Comparison of ENCODE assay signal across 30 cellular contexts in genomic region chr2:83067947-83068346, GRCh38.
DNase-seq lines count a peak whose midpoint lies in the region; ATAC-seq, FAIRE-seq and TF ChIP-seq lines count a peak whose summit lies in the region.
"Had no signal": no experiment of that assay in that cellular context is flagged by ENCODE, and none has a peak within 500 bp of the region (broad histone marks: within the 10 kb centered on the region; RNA-seq: fewer than 3 reads in every experiment).

No MANE protein-coding gene starts in this region.

- H3K4me3 ChIP-seq in body of pancreas: no peak overlapping the region
- H3K4me3 ChIP-seq in left lung: no peak overlapping the region
- H3K4me3 ChIP-seq in small intestine (ENCODE audit: low read depth in 1 of 2, low read length in 2 of 2): no peak overlapping the region
- H3K4me3 ChIP-seq: adrenal gland, gastrocnemius medialis, MG63, suprapubic skin had no signal

- H3K27me3 Mint-ChIP-seq in activated CD4-positive, alpha-beta memory T cell treated with anti-CD3 and anti-CD28 coated beads for 36 hours: no peaks in the 10 kb centered on the region
- H3K27me3 Mint-ChIP-seq: activated CD4-positive, alpha-beta T cell treated with anti-CD3 and anti-CD28 coated beads for 36 hours; activated T-cell treated with anti-CD3 and anti-CD28 coated beads, Interleukin-2, amount 50 U/mL, for 24 hours; memory B cell; naive thymus-derived CD8-positive, alpha-beta T cell; stimulated activated memory B cell treated with anti-CD40 and anti-IgM and Interleukin-4, amounts not matched to agents 10 μg/mL and 1 μg/mL and 100 μg/mL, for 72 hours had no signal

- POLR2A ChIA-PET in activated CD4-positive, alpha-beta memory T cell treated with anti-CD3 and anti-CD28 coated beads for 36 hours (lab: Charles Lee): no interaction called here

- H3K4me1 ChIP-seq in body of pancreas (peaks cover 14% of the 10 kb centered on the region), left lung (no peaks in the 10 kb centered on the region), small intestine (ENCODE audit: control insufficient read depth in 2 of 2, insufficient read depth in 1 of 2, low read depth in 1 of 2, low read length in 1 of 2) (peaks cover 0 to 4% of the 10 kb centered on the region in 2 donors)
- H3K4me1 ChIP-seq: adrenal gland, gastrocnemius medialis, suprapubic skin had no signal

- CTCF ChIA-PET in activated CD4-positive, alpha-beta memory T cell treated with anti-CD3 and anti-CD28 coated beads for 36 hours (lab: Charles Lee): no interaction called here

- 0 to 14% methylated on average over 1 of the region's 1 CpG for WGBS in body of pancreas, 2 donors
- WGBS in small intestine, 3 donors: 3 to 12% (median 3%) methylated on average over 1 of the region's 1 CpG

- H3K27me3 ChIP-seq in body of pancreas: no peaks in the 10 kb centered on the region
- H3K27me3 ChIP-seq in left lung: no peaks in the 10 kb centered on the region
- no peaks in the 10 kb centered on the region for H3K27me3 ChIP-seq in small intestine (ENCODE audit: control insufficient read depth in 2 of 2, insufficient read depth in 2 of 2, low read length in 2 of 2)
- H3K27me3 ChIP-seq: adrenal gland, brain microvascular endothelial cell, gastrocnemius medialis, MG63, suprapubic skin had no signal

- no peaks in the 10 kb centered on the region for H3K9me3 ChIP-seq in body of pancreas
- H3K9me3 ChIP-seq in left lung: no peaks in the 10 kb centered on the region
- no peaks in the 10 kb centered on the region for H3K9me3 ChIP-seq in small intestine (ENCODE audit: control insufficient read depth, low read depth)
- H3K9me3 ChIP-seq: adrenal gland, gastrocnemius medialis, MG63, suprapubic skin had no signal

- H3K4me1 Mint-ChIP-seq in activated CD4-positive, alpha-beta memory T cell treated with anti-CD3 and anti-CD28 coated beads for 36 hours (ENCODE audit: low read depth): no peaks in the 10 kb centered on the region
- H3K4me1 Mint-ChIP-seq: activated CD4-positive, alpha-beta T cell treated with anti-CD3 and anti-CD28 coated beads for 36 hours; memory B cell; naive thymus-derived CD8-positive, alpha-beta T cell; stimulated activated memory B cell treated with anti-CD40 and anti-IgM and Interleukin-4, amounts not matched to agents 10 μg/mL and 1 μg/mL and 100 μg/mL, for 72 hours had no signal

- DNase-seq in HT-29 (ENCODE audit: low spot score) (peak; percentile 74), body of pancreas (peak in 2 of 4 donors; percentile 8 to 41), left lung (no peak), small intestine (peak; percentile 94)
- DNase-seq in stimulated activated naive CD4-positive, alpha-beta T cell treated with Interleukin-2 at 50 U/mL for 16 hours (lab: John Stamatoyannopoulos, UW): no peak
- DNase-seq in activated CD4-positive, alpha-beta memory T cell treated with anti-CD3 and anti-CD28 coated beads for 36 hours: no peak
- DNase-seq: activated CD4-positive, alpha-beta T cell treated with anti-CD3 and anti-CD28 coated beads for 36 hours; activated CD8-positive, alpha-beta memory T cell treated with anti-CD3 and anti-CD28 coated beads for 24 hours; activated naive CD4-positive, alpha-beta T cell; activated T-cell treated with anti-CD3 and anti-CD28 coated beads, Interleukin-2, amount 50 U/mL, for 24 hours; adrenal gland; effector memory CD4-positive, alpha-beta T cell; gastrocnemius medialis; MG63; naive thymus-derived CD8-positive, alpha-beta T cell; NCI-H1417; NCI-H524 treated with DMSO at 0.1 percent for 48 hours; NK-92 treated with Interleukin-12 subunit alpha and Interleukin-12 subunit beta, amount 100 ng/mL, for 24 hours; retina; stimulated activated CD4-positive, alpha-beta T cell treated with anti-CD3 and anti-CD28 coated beads, Interleukin-2, amount 100 ng/mL, for 48 hours had no signal

- no peak overlapping the region for H3K4me3 Mint-ChIP-seq in activated CD4-positive, alpha-beta memory T cell treated with anti-CD3 and anti-CD28 coated beads for 36 hours
- H3K4me3 Mint-ChIP-seq: activated CD4-positive, alpha-beta T cell treated with anti-CD3 and anti-CD28 coated beads for 36 hours; activated T-cell treated with anti-CD3 and anti-CD28 coated beads, Interleukin-2, amount 50 U/mL, for 24 hours; memory B cell; naive thymus-derived CD8-positive, alpha-beta T cell; stimulated activated memory B cell treated with anti-CD40 and anti-IgM and Interleukin-4, amounts not matched to agents 10 μg/mL and 1 μg/mL and 100 μg/mL, for 72 hours; T-helper 1 cell treated with Interleukin-12 subunit alpha and Interleukin-12 subunit beta and Interleukin-4 antibody, amounts not matched to agents 30 μg/mL and 1 μg/mL, for 36 hours had no signal

- ATAC-seq in body of pancreas (peak; percentile 64), left lung (peak; percentile 89), SK-N-SH treated with all-trans-retinoic acid at 6 μM for 48 hours (no peak)
- ATAC-seq: activated CD4-positive, alpha-beta T cell treated with anti-CD3 and anti-CD28 coated beads for 36 hours; gastrocnemius medialis; naive thymus-derived CD8-positive, alpha-beta T cell; stimulated activated memory B cell treated with anti-CD40 and anti-IgM and Interleukin-4, amounts not matched to agents 10 μg/mL and 1 μg/mL and 100 μg/mL, for 72 hours had no signal

- no peaks in the 10 kb centered on the region for H3K36me3 Mint-ChIP-seq in activated CD4-positive, alpha-beta memory T cell treated with anti-CD3 and anti-CD28 coated beads for 36 hours
- H3K36me3 Mint-ChIP-seq: memory B cell; naive thymus-derived CD8-positive, alpha-beta T cell; stimulated activated memory B cell treated with anti-CD40 and anti-IgM and Interleukin-4, amounts not matched to agents 10 μg/mL and 1 μg/mL and 100 μg/mL, for 72 hours had no signal

- no peak for TF ChIP-seq POLR2A in body of pancreas (IDR thresholded peaks at IDR 0.05)

- H3K36me3 ChIP-seq in body of pancreas (replicated peaks in 1 of 2; ENCODE audit: insufficient read depth in 1 of 2, low read depth in 2 of 2) (no peaks in the 10 kb centered on the region), left lung (no peaks in the 10 kb centered on the region), small intestine (ENCODE audit: control insufficient read depth in 2 of 2, insufficient read depth in 2 of 2, low read length in 2 of 2) (no peaks in the 10 kb centered on the region)
- H3K36me3 ChIP-seq: adrenal gland, brain microvascular endothelial cell, gastrocnemius medialis, MG63, suprapubic skin had no signal

- H3K27ac ChIP-seq in body of pancreas (no peak overlapping the region), left lung (no peak overlapping the region), small intestine (ENCODE audit: low read depth in 1 of 2, low read length in 1 of 2) (no peak overlapping the region)
- H3K27ac ChIP-seq: adrenal gland, C4-2B, gastrocnemius medialis, suprapubic skin had no signal

- intact Hi-C loops in body of pancreas (cut with DNase I): no loop called here
- intact Hi-C loops in left lung (cut with DNase I): no loop called here
- intact Hi-C loops in activated CD4-positive, alpha-beta memory T cell treated with anti-CD3 and anti-CD28 coated beads for 36 hours (cut with micrococcal nuclease): no loop called here

- FAIRE-seq in small intestine (lab: Jason Lieb, UNC): peak; percentile 96
- FAIRE-seq: GM19239, islet of Langerhans, urothelium cell line had no signal

- no peak overlapping the region for H3K27ac Mint-ChIP-seq in activated CD4-positive, alpha-beta memory T cell treated with anti-CD3 and anti-CD28 coated beads for 36 hours
- H3K27ac Mint-ChIP-seq: activated CD4-positive, alpha-beta T cell treated with anti-CD3 and anti-CD28 coated beads for 36 hours; activated T-cell treated with anti-CD3 and anti-CD28 coated beads, Interleukin-2, amount 50 U/mL, for 24 hours; memory B cell; naive thymus-derived CD8-positive, alpha-beta T cell; stimulated activated memory B cell treated with anti-CD40 and anti-IgM and Interleukin-4, amounts not matched to agents 10 μg/mL and 1 μg/mL and 100 μg/mL, for 72 hours; T-helper 1 cell treated with Interleukin-12 subunit alpha and Interleukin-12 subunit beta and Interleukin-4 antibody, amounts not matched to agents 30 μg/mL and 1 μg/mL, for 36 hours had no signal

- H3K9me3 Mint-ChIP-seq in activated CD4-positive, alpha-beta memory T cell treated with anti-CD3 and anti-CD28 coated beads for 36 hours: peaks cover 6% of the 10 kb centered on the region

- TF ChIP-seq CTCF in body of pancreas (IDR thresholded peaks at IDR 0.05) (no peak), left lung (IDR thresholded peaks at IDR 0.05) (no peak)

TF ChIP-seq in SK-N-SH treated with all-trans-retinoic acid at 6 μM for 48 hours, 23 proteins besides CTCF, POLR2A, EP300 and RAD21 (continues in another document):
- no peak for TF ChIP-seq ISL1 (CRISPR knock-in tag; IDR thresholded peaks at IDR 0.05)
- no peak for TF ChIP-seq CREB5 (CRISPR knock-in tag; IDR thresholded peaks at IDR 0.05; ENCODE audit: low read depth)
- TF ChIP-seq PATZ1 (CRISPR knock-in tag; IDR thresholded peaks at IDR 0.05; ENCODE audit: borderline replicate concordance): no peak
- TF ChIP-seq ZFP3 (CRISPR knock-in tag; IDR thresholded peaks at IDR 0.05): no peak
- no peak for TF ChIP-seq RARB (CRISPR knock-in tag; IDR thresholded peaks at IDR 0.05)
- TF ChIP-seq ZNF8 (CRISPR knock-in tag; IDR thresholded peaks at IDR 0.05): no peak
- no peak for TF ChIP-seq GLIS3 (CRISPR knock-in tag; IDR thresholded peaks at IDR 0.05)

Comparison
In these comparisons a context has a peak if more than half of its experiments do, and no peak if none do; other contexts are left out.
1. DNase-seq: peak in HT-29 (single experiment) and small intestine (single experiment); none in left lung (0 of 2), stimulated activated naive CD4-positive, alpha-beta T cell treated with Interleukin-2 at 50 U/mL for 16 hours (single experiment) and activated CD4-positive, alpha-beta memory T cell treated with anti-CD3 and anti-CD28 coated beads for 36 hours (single experiment).